In the genomic region with DNA sequence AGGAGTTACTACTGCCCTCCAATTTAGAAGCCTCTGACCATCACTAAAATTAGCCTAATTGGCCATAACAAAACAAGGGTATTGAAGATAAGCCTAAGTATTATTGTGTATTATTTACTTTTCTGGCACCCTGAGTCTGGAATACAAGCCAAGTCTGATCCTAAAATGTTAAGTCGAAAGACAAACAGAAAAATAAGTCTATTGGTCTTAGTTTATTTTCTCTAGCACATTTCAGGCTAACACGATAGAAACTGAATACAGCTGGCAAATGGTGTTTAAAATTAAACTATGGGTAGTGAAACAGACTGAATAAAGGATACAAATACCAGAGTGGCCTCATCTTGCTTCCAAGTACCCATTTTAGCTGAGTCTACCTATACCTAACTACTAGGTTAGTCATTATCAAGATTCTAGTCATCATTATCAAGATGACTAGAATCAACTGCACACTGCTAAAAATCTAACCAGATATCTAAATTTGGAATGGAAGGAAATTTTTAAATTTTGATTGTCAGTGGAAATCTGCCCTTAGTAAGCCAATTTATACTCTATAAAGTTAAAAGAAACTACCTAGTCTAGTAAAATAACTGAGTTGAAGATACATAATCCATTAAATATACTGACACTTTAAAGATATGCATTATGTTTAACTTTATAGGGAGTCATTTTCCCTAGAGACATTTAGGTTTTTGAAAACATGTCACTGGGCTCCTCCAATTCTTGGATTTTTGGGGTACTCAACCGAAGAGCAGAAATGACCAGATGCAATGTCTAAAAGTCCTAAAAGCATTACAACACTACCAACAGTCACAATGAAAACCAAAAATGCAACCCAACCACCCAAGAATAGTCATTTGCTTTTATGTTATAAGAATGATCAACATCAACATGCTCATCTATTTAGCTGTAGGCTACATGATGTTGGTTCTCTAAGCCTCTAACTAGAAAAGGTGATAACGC, we compare ENCODE assay signal across 8 cellular contexts.
A peak's percentile ranks its signal among the peaks of the same experiment; 100 is the strongest.
DNase-seq lines count a peak whose midpoint lies in the region; ATAC-seq and FAIRE-seq lines count a peak whose summit lies in the region.

No MANE protein-coding gene starts in this region.

- no peaks in the 10 kb centered on the region for H3K9me3 ChIP-seq in CD4-positive, CD25-positive, alpha-beta regulatory T cell (ENCODE audit: control insufficient read depth in 2 of 2, low read length in 2 of 2)

- DNase-seq in CD4-positive, CD25-positive, alpha-beta regulatory T cell = no peak
- DNase-seq in pons (ENCODE audit: low spot score) (no peak), HuH-7 (ENCODE audit: low spot score) (no peak), amygdala (lab: John Stamatoyannopoulos, UW) (no peak), NCI-H1436 treated with DMSO at 0.1 percent for 48 hours (lab: John Stamatoyannopoulos, UW) (no peak)

- peak; percentile 43 for FAIRE-seq in islet of Langerhans (lab: Jason Lieb, UNC)

- H3K27ac Mint-ChIP-seq in CD4-positive, CD25-positive, alpha-beta regulatory T cell = peak overlapping the region in 2 of 3 donors; percentile 54 to 67

- H3K27me3 Mint-ChIP-seq in CD4-positive, CD25-positive, alpha-beta regulatory T cell = no peaks in the 10 kb centered on the region

- no peak overlapping the region for H3K4me3 Mint-ChIP-seq in CD4-positive, CD25-positive, alpha-beta regulatory T cell

- H3K9me3 Mint-ChIP-seq in CD4-positive, CD25-positive, alpha-beta regulatory T cell = no peaks in the 10 kb centered on the region

- no peaks in the 10 kb centered on the region for H3K36me3 ChIP-seq in CD4-positive, CD25-positive, alpha-beta regulatory T cell (ENCODE audit: control insufficient read depth, insufficient read depth, low read length)

- no peaks in the 10 kb centered on the region for H3K27me3 ChIP-seq in CD4-positive, CD25-positive, alpha-beta regulatory T cell (ENCODE audit: control insufficient read depth, insufficient read depth, low read length)

- no peak overlapping the region for H3K27ac ChIP-seq in CD4-positive, CD25-positive, alpha-beta regulatory T cell (ENCODE audit: insufficient read depth, low read length, poor library complexity, severe bottlenecking)

- H3K4me1 Mint-ChIP-seq in CD4-positive, CD25-positive, alpha-beta regulatory T cell = peaks cover 11 to 17% (median 13%) of the 10 kb centered on the region in 4 donors

- H3K4me1 ChIP-seq in CD4-positive, CD25-positive, alpha-beta regulatory T cell (ENCODE audit: control insufficient read depth, insufficient read depth, low read length, poor library complexity, severe bottlenecking) = no peaks in the 10 kb centered on the region

- H3K4me3 ChIP-seq in CD4-positive, CD25-positive, alpha-beta regulatory T cell (ENCODE audit: low read depth, low read length) = no peak overlapping the region

- no peak for ATAC-seq in CD4-positive, CD25-positive, alpha-beta regulatory T cell (ENCODE audit: low read depth in 2 of 2)
- peak; percentile 59 for ATAC-seq in GM19438 (IDR thresholded peaks at IDR 0.05; ENCODE audit: low read depth, unreplicated experiment)
- peak; percentile 65 for ATAC-seq in HG03108 (IDR thresholded peaks at IDR 0.05; ENCODE audit: unreplicated experiment)

- H3K36me3 Mint-ChIP-seq in CD4-positive, CD25-positive, alpha-beta regulatory T cell = peaks cover 7% of the 10 kb centered on the region

Comparison
In these comparisons a context has a peak if more than half of its experiments do, and no peak if none do; other contexts are left out.
1. ATAC-seq: peak in GM19438 (single experiment) and HG03108 (single experiment); none in CD4-positive, CD25-positive, alpha-beta regulatory T cell (0 of 2).